ENCODE assay signal across 26 cellular contexts in genomic region chr1:28565726-28566125, GRCh38. TPM values are rescaled to one million over a fixed set of nuclear protein-coding genes. Genes with fewer than 3 reads are reported as not detected.
"Had no signal": no experiment of that assay in that cellular context is flagged by ENCODE, and none has a peak within 500 bp of the region (broad histone marks: within the 10 kb centered on the region; RNA-seq: fewer than 3 reads in every experiment).

No MANE protein-coding gene starts in this region.

- H3K4me1 Mint-ChIP-seq: IgD-negative memory B cell had no signal

- H3K27me3 Mint-ChIP-seq: IgD-negative memory B cell had no signal

- H3K36me3 Mint-ChIP-seq: IgD-negative memory B cell had no signal

- DNase-seq: Kasumi-1, MM.1S, MV-4-11, NCI-H1048, NCI-H1105 treated with DMSO at 0.1 percent for 48 hours, NCI-H1417 treated with DMSO at 0.1 percent for 48 hours, NCI-H146, NCI-H1694 treated with DMSO at 0.1 percent for 48 hours, NCI-H2029, NCI-H2081 treated with DMSO at 0.1 percent for 48 hours, NCI-H2171, NCI-H226, NCI-H446, NCI-H510A, NCI-H524 treated with DMSO at 0.1 percent for 48 hours, NCI-H69, NCI-H774, PC-3, Peyer's patch, SHP77 treated with DMSO at 0.1 percent for 48 hours had no signal

- H3K9me3 ChIP-seq: Peyer's patch, SJSA1 had no signal

- H3K4me1 ChIP-seq: Peyer's patch, SJSA1 had no signal

- H3K9me3 Mint-ChIP-seq: IgD-negative memory B cell had no signal

- H3K4me3 ChIP-seq: K562, Peyer's patch, SJSA1, SK-N-MC had no signal

- ATAC-seq: K562, PC-3, Right ventricle myocardium inferior had no signal

- H3K27me3 ChIP-seq: Peyer's patch, SJSA1 had no signal

- H3K27ac Mint-ChIP-seq: IgD-negative memory B cell had no signal

- H3K27ac ChIP-seq: Peyer's patch, SJSA1, SK-N-MC had no signal

RNA-seq across cellular contexts. Expression of gene RAB42, which starts 26.3 kb away (rescaled TPM):
- total RNA-seq: HT1080 had no signal
